ENCODE assay signal across 1 cellular context in the genomic region with DNA sequence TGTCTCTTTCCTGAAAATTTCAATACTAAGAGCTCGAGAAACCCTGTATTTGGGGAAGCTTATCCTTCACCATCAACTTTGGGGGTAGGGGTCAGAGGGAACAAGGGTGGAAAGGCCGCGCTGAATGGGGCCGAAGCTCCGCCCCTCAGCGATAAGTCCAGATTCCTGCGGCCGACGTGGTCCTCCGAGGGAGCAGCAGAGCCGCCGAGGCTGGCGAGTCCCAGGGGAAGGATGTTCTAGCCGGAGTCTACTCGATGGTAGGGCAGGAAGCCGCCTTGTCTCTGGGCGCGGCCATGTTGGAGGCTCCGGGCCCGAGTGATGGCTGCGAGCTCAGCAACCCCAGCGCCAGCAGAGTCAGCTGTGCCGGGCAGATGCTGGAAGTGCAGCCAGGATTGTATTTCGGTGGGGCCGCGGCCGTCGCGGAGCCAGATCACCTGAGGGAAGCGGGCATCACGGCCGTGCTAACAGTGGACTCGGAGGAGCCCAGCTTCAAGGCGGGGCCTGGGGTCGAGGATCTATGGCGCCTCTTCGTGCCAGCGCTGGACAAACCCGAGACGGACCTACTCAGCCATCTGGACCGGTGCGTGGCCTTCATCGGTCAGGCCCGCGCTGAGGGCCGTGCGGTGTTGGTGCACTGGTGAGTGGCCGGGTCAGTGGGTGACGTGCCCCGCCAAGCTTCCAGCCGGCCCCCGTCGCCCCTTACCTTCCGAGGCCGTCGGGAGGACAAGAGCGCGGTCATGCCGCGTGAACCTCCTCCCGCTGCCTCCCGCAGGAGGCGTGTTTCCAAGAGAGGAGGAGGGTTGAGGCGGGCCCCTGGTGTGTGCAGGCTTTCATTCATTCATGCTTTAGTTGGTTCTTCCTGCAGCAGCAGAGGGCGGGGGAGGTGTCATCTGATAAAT.
TF ChIP-seq lines count a peak whose summit lies in the region.

A gene with protein sequence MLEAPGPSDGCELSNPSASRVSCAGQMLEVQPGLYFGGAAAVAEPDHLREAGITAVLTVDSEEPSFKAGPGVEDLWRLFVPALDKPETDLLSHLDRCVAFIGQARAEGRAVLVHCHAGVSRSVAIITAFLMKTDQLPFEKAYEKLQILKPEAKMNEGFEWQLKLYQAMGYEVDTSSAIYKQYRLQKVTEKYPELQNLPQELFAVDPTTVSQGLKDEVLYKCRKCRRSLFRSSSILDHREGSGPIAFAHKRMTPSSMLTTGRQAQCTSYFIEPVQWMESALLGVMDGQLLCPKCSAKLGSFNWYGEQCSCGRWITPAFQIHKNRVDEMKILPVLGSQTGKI (plus strand): TSS at position 278 of the 899 bp plus-strand sequence. CDS start 16 bp downstream, at position 294.

TF ChIP-seq in H1, 55 proteins besides CTCF, POLR2A, EP300 and RAD21 (continues in another document):
- TF ChIP-seq, protein P1, sequence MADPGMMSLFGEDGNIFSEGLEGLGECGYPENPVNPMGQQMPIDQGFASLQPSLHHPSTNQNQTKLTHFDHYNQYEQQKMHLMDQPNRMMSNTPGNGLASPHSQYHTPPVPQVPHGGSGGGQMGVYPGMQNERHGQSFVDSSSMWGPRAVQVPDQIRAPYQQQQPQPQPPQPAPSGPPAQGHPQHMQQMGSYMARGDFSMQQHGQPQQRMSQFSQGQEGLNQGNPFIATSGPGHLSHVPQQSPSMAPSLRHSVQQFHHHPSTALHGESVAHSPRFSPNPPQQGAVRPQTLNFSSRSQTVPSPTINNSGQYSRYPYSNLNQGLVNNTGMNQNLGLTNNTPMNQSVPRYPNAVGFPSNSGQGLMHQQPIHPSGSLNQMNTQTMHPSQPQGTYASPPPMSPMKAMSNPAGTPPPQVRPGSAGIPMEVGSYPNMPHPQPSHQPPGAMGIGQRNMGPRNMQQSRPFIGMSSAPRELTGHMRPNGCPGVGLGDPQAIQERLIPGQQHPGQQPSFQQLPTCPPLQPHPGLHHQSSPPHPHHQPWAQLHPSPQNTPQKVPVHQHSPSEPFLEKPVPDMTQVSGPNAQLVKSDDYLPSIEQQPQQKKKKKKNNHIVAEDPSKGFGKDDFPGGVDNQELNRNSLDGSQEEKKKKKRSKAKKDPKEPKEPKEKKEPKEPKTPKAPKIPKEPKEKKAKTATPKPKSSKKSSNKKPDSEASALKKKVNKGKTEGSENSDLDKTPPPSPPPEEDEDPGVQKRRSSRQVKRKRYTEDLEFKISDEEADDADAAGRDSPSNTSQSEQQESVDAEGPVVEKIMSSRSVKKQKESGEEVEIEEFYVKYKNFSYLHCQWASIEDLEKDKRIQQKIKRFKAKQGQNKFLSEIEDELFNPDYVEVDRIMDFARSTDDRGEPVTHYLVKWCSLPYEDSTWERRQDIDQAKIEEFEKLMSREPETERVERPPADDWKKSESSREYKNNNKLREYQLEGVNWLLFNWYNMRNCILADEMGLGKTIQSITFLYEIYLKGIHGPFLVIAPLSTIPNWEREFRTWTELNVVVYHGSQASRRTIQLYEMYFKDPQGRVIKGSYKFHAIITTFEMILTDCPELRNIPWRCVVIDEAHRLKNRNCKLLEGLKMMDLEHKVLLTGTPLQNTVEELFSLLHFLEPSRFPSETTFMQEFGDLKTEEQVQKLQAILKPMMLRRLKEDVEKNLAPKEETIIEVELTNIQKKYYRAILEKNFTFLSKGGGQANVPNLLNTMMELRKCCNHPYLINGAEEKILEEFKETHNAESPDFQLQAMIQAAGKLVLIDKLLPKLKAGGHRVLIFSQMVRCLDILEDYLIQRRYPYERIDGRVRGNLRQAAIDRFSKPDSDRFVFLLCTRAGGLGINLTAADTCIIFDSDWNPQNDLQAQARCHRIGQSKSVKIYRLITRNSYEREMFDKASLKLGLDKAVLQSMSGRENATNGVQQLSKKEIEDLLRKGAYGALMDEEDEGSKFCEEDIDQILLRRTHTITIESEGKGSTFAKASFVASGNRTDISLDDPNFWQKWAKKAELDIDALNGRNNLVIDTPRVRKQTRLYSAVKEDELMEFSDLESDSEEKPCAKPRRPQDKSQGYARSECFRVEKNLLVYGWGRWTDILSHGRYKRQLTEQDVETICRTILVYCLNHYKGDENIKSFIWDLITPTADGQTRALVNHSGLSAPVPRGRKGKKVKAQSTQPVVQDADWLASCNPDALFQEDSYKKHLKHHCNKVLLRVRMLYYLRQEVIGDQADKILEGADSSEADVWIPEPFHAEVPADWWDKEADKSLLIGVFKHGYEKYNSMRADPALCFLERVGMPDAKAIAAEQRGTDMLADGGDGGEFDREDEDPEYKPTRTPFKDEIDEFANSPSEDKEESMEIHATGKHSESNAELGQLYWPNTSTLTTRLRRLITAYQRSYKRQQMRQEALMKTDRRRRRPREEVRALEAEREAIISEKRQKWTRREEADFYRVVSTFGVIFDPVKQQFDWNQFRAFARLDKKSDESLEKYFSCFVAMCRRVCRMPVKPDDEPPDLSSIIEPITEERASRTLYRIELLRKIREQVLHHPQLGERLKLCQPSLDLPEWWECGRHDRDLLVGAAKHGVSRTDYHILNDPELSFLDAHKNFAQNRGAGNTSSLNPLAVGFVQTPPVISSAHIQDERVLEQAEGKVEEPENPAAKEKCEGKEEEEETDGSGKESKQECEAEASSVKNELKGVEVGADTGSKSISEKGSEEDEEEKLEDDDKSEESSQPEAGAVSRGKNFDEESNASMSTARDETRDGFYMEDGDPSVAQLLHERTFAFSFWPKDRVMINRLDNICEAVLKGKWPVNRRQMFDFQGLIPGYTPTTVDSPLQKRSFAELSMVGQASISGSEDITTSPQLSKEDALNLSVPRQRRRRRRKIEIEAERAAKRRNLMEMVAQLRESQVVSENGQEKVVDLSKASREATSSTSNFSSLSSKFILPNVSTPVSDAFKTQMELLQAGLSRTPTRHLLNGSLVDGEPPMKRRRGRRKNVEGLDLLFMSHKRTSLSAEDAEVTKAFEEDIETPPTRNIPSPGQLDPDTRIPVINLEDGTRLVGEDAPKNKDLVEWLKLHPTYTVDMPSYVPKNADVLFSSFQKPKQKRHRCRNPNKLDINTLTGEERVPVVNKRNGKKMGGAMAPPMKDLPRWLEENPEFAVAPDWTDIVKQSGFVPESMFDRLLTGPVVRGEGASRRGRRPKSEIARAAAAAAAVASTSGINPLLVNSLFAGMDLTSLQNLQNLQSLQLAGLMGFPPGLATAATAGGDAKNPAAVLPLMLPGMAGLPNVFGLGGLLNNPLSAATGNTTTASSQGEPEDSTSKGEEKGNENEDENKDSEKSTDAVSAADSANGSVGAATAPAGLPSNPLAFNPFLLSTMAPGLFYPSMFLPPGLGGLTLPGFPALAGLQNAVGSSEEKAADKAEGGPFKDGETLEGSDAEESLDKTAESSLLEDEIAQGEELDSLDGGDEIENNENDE (IDR thresholded peaks at IDR 0.05; ENCODE audit: insufficient replicate concordance, low read length), result no peak
- TF ChIP-seq FOSL1 (IDR thresholded peaks at IDR 0.05; ENCODE audit: insufficient read depth, low read depth, low read length) (no peak), TBP (IDR thresholded peaks at IDR 0.05; ENCODE audit: low read depth, low read length) (peak; percentile 89), BACH1 (IDR thresholded peaks at IDR 0.05; ENCODE audit: low read length) (no peak), YY1 (IDR thresholded peaks at IDR 0.05; ENCODE audit: low read depth, low read length) (peak; percentile 98), KDM4A (IDR thresholded peaks at IDR 0.05; ENCODE audit: low read depth, low read length, severe bottlenecking) (peak; percentile 66), GTF2F1 (IDR thresholded peaks at IDR 0.05; ENCODE audit: borderline replicate concordance, low read depth, low read length) (no peak), SP4 (IDR thresholded peaks at IDR 0.05; ENCODE audit: low read length) (no peak), JUND (IDR thresholded peaks at IDR 0.05; ENCODE audit: low read length) (no peak), NANOG (IDR thresholded peaks at IDR 0.05; ENCODE audit: insufficient read depth, low read depth, low read length, poor library complexity, severe bottlenecking) (peak; percentile 24), BCL11A (IDR thresholded peaks at IDR 0.05; ENCODE audit: low read depth in 2 of 2, low read length in 2 of 2) (no peak), TCF12 (IDR thresholded peaks at IDR 0.05; ENCODE audit: low read depth, low read length) (no peak), CREB1 (IDR thresholded peaks at IDR 0.05) (peak; percentile 39; the same call in 1 of the 2 replicates), CEBPB (IDR thresholded peaks at IDR 0.05; ENCODE audit: low read depth, low read length) (no peak), CBX5 (IDR thresholded peaks at IDR 0.05; ENCODE audit: low read depth, low read length) (no peak), TAF1 (IDR thresholded peaks at IDR 0.05; ENCODE audit: low read depth, low read length) (peak; percentile 89), POLR2AphosphoS5 (IDR thresholded peaks at IDR 0.05; ENCODE audit: low read depth, low read length) (peak; percentile 88), RNF2 (IDR thresholded peaks at IDR 0.05; ENCODE audit: borderline replicate concordance, low read depth, low read length, missing control alignments, poor library complexity, severe bottlenecking) (no peak), EGR1 (IDR thresholded peaks at IDR 0.05; ENCODE audit: borderline replicate concordance, low read depth, low read length) (peak; percentile 58; the same call in 1 of the 2 replicates), CHD1 (IDR thresholded peaks at IDR 0.05; ENCODE audit: low read depth, low read length) (no peak), SIX5 (IDR thresholded peaks at IDR 0.05; ENCODE audit: low read depth, low read length) (no peak), JUN (IDR thresholded peaks at IDR 0.05; ENCODE audit: low read depth, low read length) (no peak), SIRT6 (IDR thresholded peaks at IDR 0.05; ENCODE audit: low read length) (no peak), BRCA1 (IDR thresholded peaks at IDR 0.05; ENCODE audit: low read depth, low read length) (0 out of 2 replicates have a peak, but pooled peaks have one; percentile 17), CHD2 (IDR thresholded peaks at IDR 0.05; ENCODE audit: low read length) (no peak), SP1 (IDR thresholded peaks at IDR 0.05; ENCODE audit: low read depth, low read length) (no peak), RXRA (IDR thresholded peaks at IDR 0.05; ENCODE audit: insufficient read depth, low read depth, low read length) (no peak), ZNF274 (IDR thresholded peaks at IDR 0.05; ENCODE audit: borderline replicate concordance, extremely low read depth, low read length) (no peak), HDAC2 (IDR thresholded peaks at IDR 0.05; ENCODE audit: borderline replicate concordance in 1 of 2, low read depth in 2 of 2, low read length in 2 of 2) (peak in 1 of 2 experiments; percentile 61; a peak in 2 of 4 replicates), POU5F1 (IDR thresholded peaks at IDR 0.05; ENCODE audit: low read depth, low read length) (no peak), SP2 (IDR thresholded peaks at IDR 0.05; ENCODE audit: low read length) (peak; percentile 86), SAP30 (IDR thresholded peaks at IDR 0.05; ENCODE audit: insufficient read depth, insufficient replicate concordance, low read length) (no peak), SIN3A (conservative IDR thresholded peaks at IDR 0.05 in 1 of 2, IDR thresholded peaks at IDR 0.05 in 1 of 2; ENCODE audit: low read depth in 1 of 2, low read length in 2 of 2) (peak; percentile 41 to 78; a peak in 2 of 4 replicates), TAF7 (optimal IDR thresholded peaks at IDR 0.05; ENCODE audit: borderline replicate concordance, low read depth, low read length) (peak; percentile 81), MAFK (IDR thresholded peaks at IDR 0.05; ENCODE audit: low read depth, low read length) (no peak), RFX5 (IDR thresholded peaks at IDR 0.05; ENCODE audit: borderline replicate concordance, low read depth, low read length) (no peak), CTBP2 (IDR thresholded peaks at IDR 0.05; ENCODE audit: borderline replicate concordance, insufficient read depth, insufficient read length, low read length) (peak; percentile 26), SRF (IDR thresholded peaks at IDR 0.05; ENCODE audit: low read depth, low read length) (no peak), EZH2 (IDR thresholded peaks at IDR 0.05; ENCODE audit: low read depth, low read length, severe bottlenecking) (no peak), GABPA (IDR thresholded peaks at IDR 0.05; ENCODE audit: borderline replicate concordance, insufficient read depth, low read length) (no peak), TEAD4 (IDR thresholded peaks at IDR 0.05; ENCODE audit: low read depth, low read length) (0 out of 2 replicates have a peak, but pooled peaks have one; percentile 63), KDM1A (IDR thresholded peaks at IDR 0.05; ENCODE audit: borderline replicate concordance, low read length) (no peak), CBX8 (IDR thresholded peaks at IDR 0.05; ENCODE audit: borderline replicate concordance, low read depth, low read length) (no peak), SUZ12 (IDR thresholded peaks at IDR 0.05; ENCODE audit: low read length) (no peak), NRF1 (IDR thresholded peaks at IDR 0.05; ENCODE audit: low read depth, low read length) (no peak)
- TF ChIP-seq, protein P2, sequence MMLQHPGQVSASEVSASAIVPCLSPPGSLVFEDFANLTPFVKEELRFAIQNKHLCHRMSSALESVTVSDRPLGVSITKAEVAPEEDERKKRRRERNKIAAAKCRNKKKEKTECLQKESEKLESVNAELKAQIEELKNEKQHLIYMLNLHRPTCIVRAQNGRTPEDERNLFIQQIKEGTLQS (IDR thresholded peaks at IDR 0.05; ENCODE audit: insufficient read depth, low read depth, low read length), result no peak
- TF ChIP-seq, protein P3, sequence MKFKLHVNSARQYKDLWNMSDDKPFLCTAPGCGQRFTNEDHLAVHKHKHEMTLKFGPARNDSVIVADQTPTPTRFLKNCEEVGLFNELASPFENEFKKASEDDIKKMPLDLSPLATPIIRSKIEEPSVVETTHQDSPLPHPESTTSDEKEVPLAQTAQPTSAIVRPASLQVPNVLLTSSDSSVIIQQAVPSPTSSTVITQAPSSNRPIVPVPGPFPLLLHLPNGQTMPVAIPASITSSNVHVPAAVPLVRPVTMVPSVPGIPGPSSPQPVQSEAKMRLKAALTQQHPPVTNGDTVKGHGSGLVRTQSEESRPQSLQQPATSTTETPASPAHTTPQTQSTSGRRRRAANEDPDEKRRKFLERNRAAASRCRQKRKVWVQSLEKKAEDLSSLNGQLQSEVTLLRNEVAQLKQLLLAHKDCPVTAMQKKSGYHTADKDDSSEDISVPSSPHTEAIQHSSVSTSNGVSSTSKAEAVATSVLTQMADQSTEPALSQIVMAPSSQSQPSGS (IDR thresholded peaks at IDR 0.05; ENCODE audit: low read length), result no peak
- TF ChIP-seq, protein P4, sequence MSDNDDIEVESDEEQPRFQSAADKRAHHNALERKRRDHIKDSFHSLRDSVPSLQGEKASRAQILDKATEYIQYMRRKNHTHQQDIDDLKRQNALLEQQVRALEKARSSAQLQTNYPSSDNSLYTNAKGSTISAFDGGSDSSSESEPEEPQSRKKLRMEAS (IDR thresholded peaks at IDR 0.05), result peak; percentile 82
- TF ChIP-seq, protein P5, sequence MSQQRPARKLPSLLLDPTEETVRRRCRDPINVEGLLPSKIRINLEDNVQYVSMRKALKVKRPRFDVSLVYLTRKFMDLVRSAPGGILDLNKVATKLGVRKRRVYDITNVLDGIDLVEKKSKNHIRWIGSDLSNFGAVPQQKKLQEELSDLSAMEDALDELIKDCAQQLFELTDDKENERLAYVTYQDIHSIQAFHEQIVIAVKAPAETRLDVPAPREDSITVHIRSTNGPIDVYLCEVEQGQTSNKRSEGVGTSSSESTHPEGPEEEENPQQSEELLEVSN (IDR thresholded peaks at IDR 0.05), result peak; percentile 61
- TF ChIP-seq, protein P6, sequence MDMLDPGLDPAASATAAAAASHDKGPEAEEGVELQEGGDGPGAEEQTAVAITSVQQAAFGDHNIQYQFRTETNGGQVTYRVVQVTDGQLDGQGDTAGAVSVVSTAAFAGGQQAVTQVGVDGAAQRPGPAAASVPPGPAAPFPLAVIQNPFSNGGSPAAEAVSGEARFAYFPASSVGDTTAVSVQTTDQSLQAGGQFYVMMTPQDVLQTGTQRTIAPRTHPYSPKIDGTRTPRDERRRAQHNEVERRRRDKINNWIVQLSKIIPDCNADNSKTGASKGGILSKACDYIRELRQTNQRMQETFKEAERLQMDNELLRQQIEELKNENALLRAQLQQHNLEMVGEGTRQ (IDR thresholded peaks at IDR 0.05; ENCODE audit: low read length), result no peak; the same call in none of the 2 replicates
